Comparison of ENCODE assay signal across 8 cellular contexts in the genomic region with DNA sequence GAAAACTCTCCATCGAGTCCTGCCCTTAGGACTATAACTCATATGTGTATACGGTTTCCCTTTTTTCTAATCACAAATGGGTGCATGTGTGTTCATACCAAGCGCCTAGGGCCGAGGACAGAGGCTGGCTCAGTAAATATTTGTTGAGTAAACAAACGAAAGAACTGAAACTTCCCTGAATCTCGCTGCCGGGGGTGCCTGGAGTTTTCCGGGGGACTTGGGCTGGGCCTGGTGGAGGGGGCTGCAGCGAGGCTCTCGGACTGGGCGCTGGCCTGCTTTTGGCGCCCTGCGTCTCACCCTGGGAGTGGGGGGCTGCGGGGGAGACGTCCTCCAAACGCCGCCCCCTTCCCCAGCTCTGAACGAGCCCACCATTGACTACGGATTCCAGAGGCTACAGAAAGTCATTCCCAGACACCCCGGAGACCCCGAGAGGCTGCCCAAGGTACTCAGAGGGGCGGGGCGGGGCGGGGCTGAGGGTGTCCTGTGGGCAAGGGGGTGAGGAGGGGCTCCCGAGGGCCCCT. TPM values are rescaled to one million over a fixed set of nuclear protein-coding genes. Genes with fewer than 3 reads are reported as not detected.
A peak's percentile ranks its signal among the peaks of the same experiment; 100 is the strongest.
DNase-seq lines count a peak whose midpoint lies in the region; ATAC-seq and TF ChIP-seq lines count a peak whose summit lies in the region.

No MANE protein-coding gene starts in this region.

- TF ChIP-seq CTCF in body of pancreas (IDR thresholded peaks at IDR 0.05) (no peak), mesothelial cell of epicardium (IDR thresholded peaks at IDR 0.05; ENCODE audit: unreplicated experiment) (no peak)

- H3K9me3 ChIP-seq in body of pancreas, result no peaks in the 10 kb centered on the region

- no peaks in the 10 kb centered on the region for H3K36me3 Mint-ChIP-seq in stimulated activated naive CD8-positive, alpha-beta T cell treated with anti-CD3 and anti-CD28 coated beads, Interleukin-15, Interleukin-2, amounts not matched to agents 100 ng/mL and 50 ng/mL, for 24 hours (ENCODE audit: low read depth)
- H3K36me3 Mint-ChIP-seq in mesothelial cell of epicardium, result peaks cover 3% of the 10 kb centered on the region

- H3K9me3 Mint-ChIP-seq in stimulated activated naive CD8-positive, alpha-beta T cell treated with anti-CD3 and anti-CD28 coated beads, Interleukin-15, Interleukin-2, amounts not matched to agents 100 ng/mL and 50 ng/mL, for 24 hours, result no peaks in the 10 kb centered on the region
- no peaks in the 10 kb centered on the region for H3K9me3 Mint-ChIP-seq in mesothelial cell of epicardium

- DNase-seq in stimulated activated naive CD8-positive, alpha-beta T cell treated with anti-CD3 and anti-CD28 coated beads, Interleukin-15, Interleukin-2, amounts not matched to agents 100 U/mL and 50 U/mL, for 24 hours, result no peak
- DNase-seq in body of pancreas, result peak in 2 of 4 donors; percentile 18 to 38
- DNase-seq in mesothelial cell of epicardium (ENCODE audit: low spot score in 2 of 2, unreplicated experiment in 2 of 2), result no peak
- DNase-seq in MV-4-11 (lab: John Stamatoyannopoulos, UW), result no peak
- no peak for DNase-seq in H4 (ENCODE audit: low spot score)
- DNase-seq in HUDEP-2 (lab: John Stamatoyannopoulos, UW; ENCODE audit: unreplicated experiment in 76 of 76), result no peak

- H3K27me3 Mint-ChIP-seq in stimulated activated naive CD8-positive, alpha-beta T cell treated with anti-CD3 and anti-CD28 coated beads, Interleukin-15, Interleukin-2, amounts not matched to agents 100 ng/mL and 50 ng/mL, for 24 hours, result peaks cover 32% of the 10 kb centered on the region
- peaks cover 90% of the 10 kb centered on the region for H3K27me3 Mint-ChIP-seq in mesothelial cell of epicardium (ENCODE audit: low read depth)

- peaks cover 0 to 7% of the 10 kb centered on the region in 2 donors for H3K27me3 ChIP-seq in body of pancreas

- peak overlapping the region; percentile 70 for H3K4me3 Mint-ChIP-seq in stimulated activated naive CD8-positive, alpha-beta T cell treated with anti-CD3 and anti-CD28 coated beads, Interleukin-15, Interleukin-2, amounts not matched to agents 100 ng/mL and 50 ng/mL, for 24 hours
- peak overlapping the region; percentile 43 for H3K4me3 Mint-ChIP-seq in mesothelial cell of epicardium

- 0 to 2% methylated on average over 8 to 21 of the region's 25 CpGs for WGBS in body of pancreas, 2 donors

- no peaks in the 10 kb centered on the region for H3K36me3 ChIP-seq in body of pancreas (replicated peaks in 1 of 2; ENCODE audit: insufficient read depth in 1 of 2, low read depth in 2 of 2)

- intact Hi-C loops in body of pancreas (cut with DNase I), result no loop called here

- H3K4me1 ChIP-seq in body of pancreas, result peaks cover 32% of the 10 kb centered on the region

- no peak overlapping the region for H3K27ac Mint-ChIP-seq in stimulated activated naive CD8-positive, alpha-beta T cell treated with anti-CD3 and anti-CD28 coated beads, Interleukin-15, Interleukin-2, amounts not matched to agents 100 ng/mL and 50 ng/mL, for 24 hours
- H3K27ac Mint-ChIP-seq in mesothelial cell of epicardium, result no peak overlapping the region

- peaks cover 39% of the 10 kb centered on the region for H3K4me1 Mint-ChIP-seq in stimulated activated naive CD8-positive, alpha-beta T cell treated with anti-CD3 and anti-CD28 coated beads, Interleukin-15, Interleukin-2, amounts not matched to agents 100 ng/mL and 50 ng/mL, for 24 hours (ENCODE audit: low read depth)
- peaks cover 22% of the 10 kb centered on the region for H3K4me1 Mint-ChIP-seq in mesothelial cell of epicardium

- peak overlapping the region; percentile 29 to 62 (median 46) for H3K27ac ChIP-seq in body of pancreas

- H3K4me3 ChIP-seq in body of pancreas, result peak overlapping the region; percentile 2 to 21

- no peak for ATAC-seq in stimulated activated naive CD8-positive, alpha-beta T cell treated with anti-CD3 and anti-CD28 coated beads, Interleukin-15, Interleukin-2, amounts not matched to agents 100 U/mL and 50 U/mL, for 24 hours
- ATAC-seq in body of pancreas (peak; percentile 28), GM18502 (IDR thresholded peaks at IDR 0.05; ENCODE audit: poor library complexity, unreplicated experiment) (no peak)

- no peak for TF ChIP-seq POLR2A in body of pancreas (IDR thresholded peaks at IDR 0.05)

RNA-seq across cellular contexts. Expression of a gene that starts 49.0 kb away (rescaled TPM):
- total RNA-seq in body of pancreas, result 1 to 10 TPM; 2.3 to 4.9 TPM
- total RNA-seq in mesothelial cell of epicardium, result 152 to 160 TPM (median 155 TPM) in 3 replicates
- not detected in 2 replicates for total RNA-seq in H4 (2014; rRNA removed; shearing (Covaris generic))

RNA-seq across cellular contexts. Expression of a gene that starts 58.8 kb away (rescaled TPM):
- total RNA-seq in body of pancreas, result 10 to 100 TPM in 1 of 2 donors, 1 to 10 TPM in 1; 9.6 to 13.0 TPM
- 65.5 to 78.8 TPM (median 66.4 TPM) in 3 replicates for total RNA-seq in mesothelial cell of epicardium
- total RNA-seq in H4 (2014; rRNA removed; shearing (Covaris generic)), result 4.1 and 4.8 TPM in 2 replicates

Comparison
In these comparisons a context has a peak if more than half of its experiments do, and no peak if none do; other contexts are left out.
1. RNA of a gene that starts 49.0 kb away (total RNA-seq): 152 to 160 TPM in mesothelial cell of epicardium; 2.3 to 4.9 TPM in body of pancreas and not detected in H4; every median in the first group is over 10 times any median in the second.